Comparison of ENCODE assay signal across 16 cellular contexts in genomic region chr1:36178479-36179219, GRCh38. TPM values are rescaled to one million over a fixed set of nuclear protein-coding genes. Genes with fewer than 3 reads are reported as not detected.
DNase-seq lines count a peak whose midpoint lies in the region; ATAC-seq and TF ChIP-seq lines count a peak whose summit lies in the region.
"Had no signal": no experiment of that assay in that cellular context is flagged by ENCODE, and none has a peak within 500 bp of the region (broad histone marks: within the 10 kb centered on the region; RNA-seq: fewer than 3 reads in every experiment).

No MANE protein-coding gene starts in this region.

- H3K4me2 ChIP-seq in OCI-LY7 (ENCODE audit: low read length), result no peak overlapping the region

- WGBS in ovary, 3 donors, result 79 to 82% (median 81%) methylated on average over 62 of the region's 62 CpGs

- H3K9me3 ChIP-seq in HEK293 (ENCODE audit: control insufficient read depth, insufficient read depth, low read depth, low read length) (no peaks in the 10 kb centered on the region), iPS-18c (ENCODE audit: control insufficient read depth, insufficient read depth, low read length) (no peaks in the 10 kb centered on the region), ovary (no peaks in the 10 kb centered on the region), OCI-LY7 (ENCODE audit: low read length) (no peaks in the 10 kb centered on the region)

- no peak overlapping the region for H3K9ac ChIP-seq in rectal smooth muscle tissue (ENCODE audit: low read length)
- H3K9ac ChIP-seq: parathyroid adenoma had no signal

- H3K36me3 ChIP-seq in HEK293 (ENCODE audit: control insufficient read depth in 2 of 2, insufficient read depth in 1 of 2, low read length in 2 of 2) (peaks cover 18 to 82% of the 10 kb centered on the region in 2 experiments), rectal smooth muscle tissue (ENCODE audit: control insufficient read depth, insufficient read depth, low read length) (peaks cover 37% of the 10 kb centered on the region), ovary (no peaks in the 10 kb centered on the region), OCI-LY7 (ENCODE audit: insufficient read depth, low read length) (peaks cover 78% of the 10 kb centered on the region)

- H3K9me2 ChIP-seq in OCI-LY7 (ENCODE audit: insufficient read depth, low read length), result no peaks in the 10 kb centered on the region

- no peak for ATAC-seq in GM19397 (IDR thresholded peaks at IDR 0.05; ENCODE audit: unreplicated experiment)

- no peaks in the 10 kb centered on the region for H3K27me3 ChIP-seq in rectal smooth muscle tissue (ENCODE audit: control insufficient read depth, insufficient read depth, low read length)
- H3K27me3 ChIP-seq in ovary, result no peaks in the 10 kb centered on the region

- CTCF ChIA-PET in HEK293 (lab: Yijun Ruan, JAX) (no interaction called here), OCI-LY7 (lab: Charles Lee; ENCODE audit: unreplicated experiment) (no interaction called here)

- POLR2A ChIA-PET in HEK293 (lab: Yijun Ruan, JAX) (interaction anchor here (1.5 kb wide), 1 partner anchor 9 kb away, joined by 3 read pairs; no protein-coding TSS in a partner anchor), OCI-LY7 (lab: Charles Lee) (no interaction called here)

- no peaks in the 10 kb centered on the region for H3K79me2 ChIP-seq in OCI-LY7 (ENCODE audit: insufficient read depth, low read depth, low read length)
- H3K79me2 ChIP-seq: parathyroid adenoma had no signal

- intact Hi-C loops in ovary (cut with DNase I) (no loop called here), OCI-LY7 (cut with micrococcal nuclease; ENCODE audit: unreplicated experiment) (no loop called here)

- BruUV-seq in OCI-LY7 (replicated peaks; lab: Mats Ljungman, UMichigan), result no TSS peak

- TF ChIP-seq POLR2A in ovary (IDR thresholded peaks at IDR 0.05), result no peak

- no peak for DNase-seq in coronary artery (ENCODE audit: low spot score)
- DNase-seq in ovary, result no peak
- no peak for DNase-seq in LoVo (ENCODE audit: low spot score)
- no peak for DNase-seq in OCI-LY7 (ENCODE audit: low spot score)
- DNase-seq: activated naive CD8-positive, alpha-beta T cell treated with anti-CD3 and anti-CD28 coated beads, Interleukin-2, amount 10 ng/mL, durations not matched to agents 7 days and 5 days; effector CD8-positive, alpha-beta T cell; GDM1; hypothalamus; NCI-H1694; stimulated activated CD4-positive, alpha-beta T cell treated with anti-CD3 and anti-CD28 coated beads, Interleukin-4, amount 100 ng/mL, for 24 hours; T-helper 9 cell had no signal

- H3K4me1 ChIP-seq in HEK293 (ENCODE audit: control insufficient read depth, insufficient read depth, low read length), result no peaks in the 10 kb centered on the region
- H3K4me1 ChIP-seq in rectal smooth muscle tissue (ENCODE audit: control insufficient read depth, insufficient read depth, low read length), result peaks cover 29% of the 10 kb centered on the region
- no peaks in the 10 kb centered on the region for H3K4me1 ChIP-seq in ovary (ENCODE audit: insufficient read depth)
- H3K4me1 ChIP-seq in OCI-LY7 (ENCODE audit: insufficient read depth, low read length, poor library complexity, severe bottlenecking), result peaks cover 17% of the 10 kb centered on the region
- H3K4me1 ChIP-seq: parathyroid adenoma had no signal

- H3K27ac ChIP-seq in HEK293 (ENCODE audit: extremely low read depth, low read depth, low read length), result no peak overlapping the region
- H3K27ac ChIP-seq in coronary artery, result peak overlapping the region; percentile 23 to 87
- peak overlapping the region; percentile 82 for H3K27ac ChIP-seq in rectal smooth muscle tissue (ENCODE audit: low read depth, low read length)
- H3K27ac ChIP-seq in ovary, result no peak overlapping the region
- H3K27ac ChIP-seq in OCI-LY7 (ENCODE audit: low read depth, low read length, poor library complexity, severe bottlenecking), result no peak overlapping the region
- H3K27ac ChIP-seq: parathyroid adenoma had no signal

- TF ChIP-seq CTCF in HEK293 (tag by site-specific recombination; IDR thresholded peaks at IDR 0.05) (no peak), coronary artery (IDR thresholded peaks at IDR 0.05) (no peak), ovary (IDR thresholded peaks at IDR 0.05) (no peak), OCI-LY7 (conservative IDR thresholded peaks at IDR 0.05; ENCODE audit: low read length) (no peak)

- no peak overlapping the region for H3K4me3 ChIP-seq in HEK293 (ENCODE audit: low read depth, low read length)
- no peak overlapping the region for H3K4me3 ChIP-seq in coronary artery
- H3K4me3 ChIP-seq in iPS-18c (ENCODE audit: insufficient read depth, low read depth, low read length), result peak overlapping the region; percentile 65
- H3K4me3 ChIP-seq in rectal smooth muscle tissue (ENCODE audit: low read length), result peak overlapping the region; percentile 49
- H3K4me3 ChIP-seq in ovary, result no peak overlapping the region
- no peak overlapping the region for H3K4me3 ChIP-seq in OCI-LY7 (ENCODE audit: low read depth, low read length, poor library complexity, severe bottlenecking)

- H2AFZ ChIP-seq in OCI-LY7 (ENCODE audit: low read length), result no peak overlapping the region
- H2AFZ ChIP-seq: parathyroid adenoma had no signal

- TF ChIP-seq EP300 in ovary (IDR thresholded peaks at IDR 0.05), result no peak

- no peaks in the 10 kb centered on the region for H4K20me1 ChIP-seq in OCI-LY7 (ENCODE audit: insufficient read depth, low read length)

TF ChIP-seq in HEK293, 187 proteins besides CTCF, POLR2A, EP300 and RAD21:
- TF ChIP-seq KLF8 (tag by site-specific recombination; IDR thresholded peaks at IDR 0.05), result peak; percentile 89
- no peak for TF ChIP-seq ZNF24 (tag by site-specific recombination; IDR thresholded peaks at IDR 0.05)
- no peak for TF ChIP-seq ZNF473 (tag by site-specific recombination; IDR thresholded peaks at IDR 0.05)
- TF ChIP-seq KLF9 (tag by site-specific recombination; IDR thresholded peaks at IDR 0.05; ENCODE audit: low read depth), result peak; percentile 60; the same call in 1 of the 2 replicates
- no peak for TF ChIP-seq ZNF843 (tag by site-specific recombination; IDR thresholded peaks at IDR 0.05)
- TF ChIP-seq SP3 (tag by site-specific recombination; IDR thresholded peaks at IDR 0.05), result peak; percentile 32; the same call in 1 of the 2 replicates

RNA-seq across cellular contexts. Expression of gene MAP7D1, which starts 22.7 kb away (rescaled TPM):
- total RNA-seq in ovary (10 to 100 TPM; 34.9 to 99.1 (median 69.0) TPM), OCI-LY7 (2022) (94.7 and 101 TPM in 2 replicates)
- polyA plus RNA-seq in ovary, result 10 to 100 TPM; 31.4 to 44.3 TPM
- total RNA-seq in OCI-LY7 (2014; rRNA removed; shearing (Covaris generic)), result 55.1 and 61.2 TPM in 2 replicates

RNA-seq across cellular contexts. Expression of gene TRAPPC3, which starts 29.4 kb away (rescaled TPM):
- total RNA-seq in ovary (10 to 100 TPM; 42.3 to 49.6 (median 45.2) TPM), OCI-LY7 (2022) (55.4 and 60.4 TPM in 2 replicates)
- 10 to 100 TPM; 44.0 to 94.6 TPM for polyA plus RNA-seq in ovary
- total RNA-seq in OCI-LY7 (2014; rRNA removed; shearing (Covaris generic)), result 50.3 and 71.0 TPM in 2 replicates

RNA-seq across cellular contexts. Expression of gene THRAP3, which starts 45.6 kb away (rescaled TPM):
- total RNA-seq in ovary (100 to 1,000 TPM in 1 of 7 donors, 10 to 100 TPM in 6; 49.2 to 101 (median 92.6) TPM), OCI-LY7 (2022) (131 and 132 TPM in 2 replicates)
- 100 to 1,000 TPM in 1 of 2 donors, 10 to 100 TPM in 1; 40.2 to 109 TPM for polyA plus RNA-seq in ovary
- 76.1 and 98.7 TPM in 2 replicates for total RNA-seq in OCI-LY7 (2014; rRNA removed; shearing (Covaris generic))

RNA-seq across cellular contexts. Expression of gene COL8A2, which starts 53.6 kb away (rescaled TPM):
- total RNA-seq in ovary (1 to 10 TPM; 2.5 to 6.2 (median 4.1) TPM), OCI-LY7 (2022) (not detected in 2 replicates)
- polyA plus RNA-seq in ovary, result 1 to 10 TPM; 2.3 to 4.6 TPM
- not detected in 2 replicates for total RNA-seq in OCI-LY7 (2014; rRNA removed; shearing (Covaris generic))

Comparison
In these comparisons a context has a peak if more than half of its experiments do, and no peak if none do; other contexts are left out.
1. H3K27ac ChIP-seq: peak in coronary artery (2 of 2) and rectal smooth muscle tissue (single experiment); none in HEK293 (single experiment), ovary (0 of 2) and OCI-LY7 (single experiment).
2. H3K4me3 ChIP-seq: peak in iPS-18c (single experiment) and rectal smooth muscle tissue (single experiment); none in HEK293 (single experiment), coronary artery (single experiment), ovary (single experiment) and OCI-LY7 (single experiment).